Comparison of ENCODE assay signal across 1 cellular context in the genomic region with DNA sequence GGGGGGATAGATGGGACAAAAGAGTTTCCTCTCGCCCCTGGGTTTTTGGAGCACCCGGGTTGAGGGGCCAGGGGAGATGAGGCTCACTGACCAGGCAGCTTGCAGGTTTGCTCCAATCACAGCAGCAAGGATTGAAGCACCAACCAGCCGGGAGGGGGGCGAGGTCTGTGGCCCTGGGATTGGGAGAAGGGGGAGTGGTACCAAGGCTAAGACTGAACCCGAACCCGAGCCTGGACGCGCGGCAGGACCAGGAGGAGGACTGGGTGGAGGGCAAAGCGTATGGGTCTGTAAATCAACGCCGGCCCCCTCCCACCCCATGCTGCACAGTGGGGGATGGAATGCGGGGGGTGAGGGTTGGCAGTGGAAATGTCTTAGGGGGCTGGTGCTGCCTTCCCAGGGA.
TF ChIP-seq lines count a peak whose summit lies in the region.

No MANE protein-coding gene starts in this region.

TF ChIP-seq in H1, 55 proteins besides CTCF, POLR2A, EP300 and RAD21 (continued from another document):
- TF ChIP-seq NANOG (IDR thresholded peaks at IDR 0.05; ENCODE audit: insufficient read depth, low read depth, low read length, poor library complexity, severe bottlenecking) (no peak), SIN3A (conservative IDR thresholded peaks at IDR 0.05 in 1 of 2, IDR thresholded peaks at IDR 0.05 in 1 of 2; ENCODE audit: low read depth in 1 of 2, low read length in 2 of 2) (no peak), KDM4A (IDR thresholded peaks at IDR 0.05; ENCODE audit: low read depth, low read length, severe bottlenecking) (peak; percentile 0)
